Comparison of ENCODE assay signal across 8 cellular contexts in genomic region chr20:53582574-53583351, GRCh38. TPM values are rescaled to one million over a fixed set of nuclear protein-coding genes. Genes with fewer than 3 reads are reported as not detected.
A peak's percentile ranks its signal among the peaks of the same experiment; 100 is the strongest.
DNase-seq lines count a peak whose midpoint lies in the region; ATAC-seq, FAIRE-seq and TF ChIP-seq lines count a peak whose summit lies in the region.

No MANE protein-coding gene starts in this region.

- H4K20me1 ChIP-seq in H9 (ENCODE audit: control insufficient read depth, insufficient read depth, insufficient read length), result no peaks in the 10 kb centered on the region

- no peak overlapping the region for H2AK5ac ChIP-seq in H9 (ENCODE audit: insufficient read length, low read length)
- H2AK5ac ChIP-seq in mesendoderm (ENCODE audit: low read length), result no peak overlapping the region

- H3K36me3 Mint-ChIP-seq in H9 (ENCODE audit: insufficient read depth in 1 of 3, low read depth in 3 of 3), result peaks cover 18 to 47% (median 36%) of the 10 kb centered on the region in 3 experiments

- H3K4me3 ChIP-seq in bronchial epithelial cell (ENCODE audit: low read depth, low read length), result no peak overlapping the region
- H3K4me3 ChIP-seq in mesendoderm (ENCODE audit: low read length), result no peak overlapping the region
- H3K4me3 ChIP-seq in transverse colon, result peak overlapping the region in 1 of 4 donors; percentile 10

- H2AFZ ChIP-seq in H9 (ENCODE audit: low read length), result no peak overlapping the region

- H3K27me3 Mint-ChIP-seq in H9 (ENCODE audit: low read depth), result no peaks in the 10 kb centered on the region

- H3K4ac ChIP-seq in H9 (ENCODE audit: low read depth, low read length) (no peak overlapping the region), mesendoderm (ENCODE audit: low read depth, low read length) (no peak overlapping the region)

- no peak overlapping the region for H2BK15ac ChIP-seq in H9 (ENCODE audit: low read depth, low read length)
- no peak overlapping the region for H2BK15ac ChIP-seq in mesendoderm (replicated peaks; ENCODE audit: low read depth)

- H4K5ac ChIP-seq in H9 (ENCODE audit: insufficient read length, low read depth, low read length), result no peak overlapping the region
- no peak overlapping the region for H4K5ac ChIP-seq in mesendoderm (ENCODE audit: low read length)

- peaks cover 73 to 79% of the 10 kb centered on the region in 2 experiments for H3K4me1 Mint-ChIP-seq in H9

- DNase-seq in H9 (no peak), SIG-M5 (lab: John Stamatoyannopoulos, UW) (peak; percentile 91), bronchial epithelial cell (ENCODE audit: low read depth) (peak; percentile 100), mesendoderm (peak; percentile 49), transverse colon (no peak), NCI-H774 (lab: John Stamatoyannopoulos, UW) (no peak)

- no peak overlapping the region for H2BK12ac ChIP-seq in H9 (ENCODE audit: insufficient read length, low read depth, low read length)

- H3K9ac ChIP-seq in H9 (ENCODE audit: extremely low read depth, insufficient read length, low read length) (no peak overlapping the region), mesendoderm (ENCODE audit: low read length) (no peak overlapping the region)

- H2BK120ac ChIP-seq in H9 (ENCODE audit: low read depth, low read length, poor library complexity, severe bottlenecking) (no peak overlapping the region), mesendoderm (ENCODE audit: low read depth, low read length) (no peak overlapping the region)

- no peaks in the 10 kb centered on the region for H3K23me2 ChIP-seq in H9 (ENCODE audit: insufficient read length, low read depth, low read length, poor library complexity, severe bottlenecking)

- H3K79me2 ChIP-seq in H9 (ENCODE audit: insufficient read depth, low read length) (peaks cover 53% of the 10 kb centered on the region), mesendoderm (ENCODE audit: control insufficient read depth, insufficient read depth, low read length) (peaks cover 68% of the 10 kb centered on the region)

- FAIRE-seq in bronchial epithelial cell (lab: Jason Lieb, UNC), result no peak

- no peak overlapping the region for H2BK5ac ChIP-seq in H9 (ENCODE audit: insufficient read length, low read length)
- H2BK5ac ChIP-seq in mesendoderm (ENCODE audit: low read length), result no peak overlapping the region

- H3K4me1 ChIP-seq in H9 (ENCODE audit: insufficient read depth, low read length) (no peaks in the 10 kb centered on the region; the same call in 1 of the 2 replicates), mesendoderm (ENCODE audit: control insufficient read depth, low read depth, low read length) (no peaks in the 10 kb centered on the region), transverse colon (peaks cover 40 to 95% (median 70%) of the 10 kb centered on the region in 4 donors)

- WGBS in H9 (ENCODE audit: extremely low coverage, insufficient read length, low lambda C conversion rate), result no CpG with 5 or more reads among the region's 13 CpGs
- no CpG with 5 or more reads among the region's 13 CpGs for WGBS in mesendoderm (ENCODE audit: extremely low coverage, insufficient coverage, low lambda C conversion rate)
- WGBS in transverse colon (ENCODE audit: low coverage in 1 of 2), 2 donors, result 30 to 39% methylated on average over 7 to 13 of the region's 13 CpGs

- H3K56ac ChIP-seq in H9 (ENCODE audit: insufficient read length, low read depth, low read length) (no peak overlapping the region), mesendoderm (ENCODE audit: low read length) (no peak overlapping the region)

- TF ChIP-seq CTCF in H9 (conservative IDR thresholded peaks at IDR 0.05), result no peak
- no peak for TF ChIP-seq CTCF in bronchial epithelial cell (IDR thresholded peaks at IDR 0.05; ENCODE audit: insufficient read depth, low read length, severe bottlenecking)
- TF ChIP-seq CTCF in transverse colon (IDR thresholded peaks at IDR 0.05), result no peak

- peaks cover 23% of the 10 kb centered on the region for H3K36me3 ChIP-seq in bronchial epithelial cell (ENCODE audit: control insufficient read depth, insufficient read depth, low read length)
- peaks cover 19% of the 10 kb centered on the region for H3K36me3 ChIP-seq in mesendoderm (ENCODE audit: control insufficient read depth, insufficient read depth, low read length)
- H3K36me3 ChIP-seq in transverse colon, result peaks cover 0 to 18% (median 9%) of the 10 kb centered on the region in 4 donors

- no peak for ATAC-seq in GM21786 (IDR thresholded peaks at IDR 0.05; ENCODE audit: unreplicated experiment)
- ATAC-seq in HG03108 (IDR thresholded peaks at IDR 0.05; ENCODE audit: unreplicated experiment), result no peak

- H3K4me2 ChIP-seq in H9 (ENCODE audit: insufficient read depth, insufficient read length, low read length) (no peak overlapping the region), mesendoderm (ENCODE audit: low read length) (no peak overlapping the region)

- no peak for TF ChIP-seq EP300 in transverse colon (IDR thresholded peaks at IDR 0.05; ENCODE audit: low read depth)

- peaks cover 5% of the 10 kb centered on the region for H3K79me1 ChIP-seq in H9 (ENCODE audit: insufficient read depth, low read depth, low read length, poor library complexity, severe bottlenecking)
- H3K79me1 ChIP-seq in mesendoderm (ENCODE audit: low read length), result peaks cover 6% of the 10 kb centered on the region

- no peak overlapping the region for H3T11ph ChIP-seq in H9 (ENCODE audit: low read length)

- H3K23ac ChIP-seq in H9 (ENCODE audit: insufficient read length, low read depth, low read length) (no peak overlapping the region), mesendoderm (ENCODE audit: low read length) (no peak overlapping the region)

- H4K8ac ChIP-seq in H9 (replicated peaks; ENCODE audit: insufficient read length, low read depth, low read length), result no peak overlapping the region
- H4K8ac ChIP-seq in mesendoderm (ENCODE audit: low read depth, low read length), result no peak overlapping the region

- H3K18ac ChIP-seq in H9 (ENCODE audit: insufficient read length, low read depth, low read length) (no peak overlapping the region), mesendoderm (ENCODE audit: low read length) (no peak overlapping the region)

- H3K9me3 ChIP-seq in H9 (ENCODE audit: control insufficient read depth, low read depth, low read length) (no peaks in the 10 kb centered on the region), transverse colon (no peaks in the 10 kb centered on the region)

- no peaks in the 10 kb centered on the region for H3K9me3 Mint-ChIP-seq in H9

- peak overlapping the region in 1 of 2 experiments; percentile 9; a peak in 1 of 5 replicates for H3K4me3 Mint-ChIP-seq in H9

- peak overlapping the region; percentile 50 to 97 (median 91) for H3K27ac Mint-ChIP-seq in H9

- no peak overlapping the region for H3K14ac ChIP-seq in H9 (ENCODE audit: insufficient read depth, low read length)

- H3K27ac ChIP-seq in H9 (ENCODE audit: insufficient read length, low read depth, low read length) (no peak overlapping the region), mesendoderm (ENCODE audit: low read depth, low read length) (peak overlapping the region; percentile 26), transverse colon (peak overlapping the region; percentile 81 to 91 (median 86))

- in situ Hi-C loops in transverse colon (cut with MboI; ENCODE audit: low pct_ligation_motif_present in 1 of 4, low pct_unique_long_range_greater_than_20kb in 1 of 4, low sequenced_read_pairs in 3 of 4), result loop anchor here in 1 of 4 donors (25.0 kb wide), 2 partner anchors 255 to 330 kb away; no protein-coding TSS in a partner anchor

- intact Hi-C loops in transverse colon (cut with DNase I; ENCODE audit: low total_unique reads), result no loop called here

- no peak overlapping the region for H4K91ac ChIP-seq in H9 (ENCODE audit: insufficient read length, low read depth, low read length)

- H3K27me3 ChIP-seq in H9 (ENCODE audit: insufficient read depth, low read length), result no peaks in the 10 kb centered on the region
- no peaks in the 10 kb centered on the region for H3K27me3 ChIP-seq in bronchial epithelial cell (ENCODE audit: control insufficient read depth, insufficient read depth, low read length)
- H3K27me3 ChIP-seq in mesendoderm (ENCODE audit: insufficient read depth, low read length, poor library complexity), result no peaks in the 10 kb centered on the region
- no peaks in the 10 kb centered on the region for H3K27me3 ChIP-seq in transverse colon

- TF ChIP-seq POLR2A in transverse colon (IDR thresholded peaks at IDR 0.05), result no peak

- no peak overlapping the region for H2BK20ac ChIP-seq in H9 (ENCODE audit: low read depth, low read length, poor library complexity, severe bottlenecking)

RNA-seq across cellular contexts. Expression of gene ZNF217, which starts 10.9 kb away (rescaled TPM):
- total RNA-seq in H9 (2021) (79.2 and 82.8 TPM in 2 replicates), bronchial epithelial cell (24.7 and 31.6 TPM in 2 replicates), transverse colon (10 to 100 TPM; 28.9 to 82.6 (median 46.0) TPM)
- polyA plus RNA-seq in mesendoderm (2013, experiment 1 of 2), result 22.0 TPM
- polyA plus RNA-seq in mesendoderm (2013, experiment 2 of 2), result 21.5 TPM

Comparison
In these comparisons a context has a peak if more than half of its experiments do, and no peak if none do; other contexts are left out.
1. DNase-seq: peak in SIG-M5 (single experiment), bronchial epithelial cell (single experiment) and mesendoderm (single experiment); none in H9 (single experiment), transverse colon (single experiment) and NCI-H774 (single experiment).